Comparison of ENCODE assay signal across 14 cellular contexts in genomic region chr12:100651108-100651507, GRCh38.
DNase-seq lines count a peak whose midpoint lies in the region; TF ChIP-seq lines count a peak whose summit lies in the region.
"Had no signal": no experiment of that assay in that cellular context is flagged by ENCODE, and none has a peak within 500 bp of the region (broad histone marks: within the 10 kb centered on the region; RNA-seq: fewer than 3 reads in every experiment).

No MANE protein-coding gene starts in this region.

- H4K91ac ChIP-seq in trophoblast cell (ENCODE audit: low read depth, low read length) = peak overlapping the region; percentile 5

- H3K36me3 ChIP-seq in GM06990 (ENCODE audit: control insufficient read depth, insufficient read depth, low read length) (no peaks in the 10 kb centered on the region), Loucy (ENCODE audit: insufficient read depth, low read length) (no peaks in the 10 kb centered on the region), endodermal cell (ENCODE audit: control insufficient read depth, insufficient read depth, low read length) (no peaks in the 10 kb centered on the region), trophoblast cell (ENCODE audit: control insufficient read depth in 1 of 2, insufficient read depth in 2 of 2, low read length in 2 of 2) (peaks cover 0 to 2% of the 10 kb centered on the region in 2 experiments)
- H3K36me3 ChIP-seq: right atrium auricular region had no signal

- no peak overlapping the region for H4K8ac ChIP-seq in trophoblast cell (ENCODE audit: low read depth, low read length)

- H3K27ac Mint-ChIP-seq in endodermal cell = no peak overlapping the region
- H3K27ac Mint-ChIP-seq: activated CD8-positive, alpha-beta T cell treated with anti-CD3 and anti-CD28 coated beads, Interleukin-2, amount 10 ng/mL, durations not matched to agents 7 days and 5 days; memory B cell had no signal

- no peak overlapping the region for H4K12ac ChIP-seq in trophoblast cell (ENCODE audit: low read depth, low read length)

- no peak overlapping the region for H3K23ac ChIP-seq in trophoblast cell (ENCODE audit: low read length)

- in situ Hi-C loops in GM13976 (cut with MboI; ENCODE audit: low sequenced_read_pairs, unreplicated experiment) = no loop called here

- no peaks in the 10 kb centered on the region for H3K4me1 ChIP-seq in Loucy (ENCODE audit: insufficient read depth, low read length, poor library complexity, severe bottlenecking)
- no peaks in the 10 kb centered on the region for H3K4me1 ChIP-seq in endodermal cell (ENCODE audit: control insufficient read depth, insufficient read depth, low read length)
- H3K4me1 ChIP-seq in trophoblast cell (ENCODE audit: control insufficient read depth in 1 of 2, insufficient read depth in 2 of 2, low read length in 2 of 2) = peaks cover 0 to 1% of the 10 kb centered on the region in 2 experiments
- H3K4me1 ChIP-seq: right atrium auricular region had no signal

- no peak overlapping the region for H3K18ac ChIP-seq in trophoblast cell (ENCODE audit: low read length)

- H3K4me3 ChIP-seq in GM06990 (replicated peaks; ENCODE audit: low read depth, low read length) = no peak overlapping the region
- H3K4me3 ChIP-seq in Loucy (ENCODE audit: low read length, poor library complexity, severe bottlenecking) = no peak overlapping the region
- H3K4me3 ChIP-seq in endodermal cell (ENCODE audit: low read length) = no peak overlapping the region
- H3K4me3 ChIP-seq in trophoblast cell (ENCODE audit: low read depth, low read length) = no peak overlapping the region
- H3K4me3 ChIP-seq: right atrium auricular region had no signal

- no peaks in the 10 kb centered on the region for H4K20me1 ChIP-seq in Loucy (ENCODE audit: insufficient read depth, low read length, poor library complexity, severe bottlenecking)

- peaks cover 2% of the 10 kb centered on the region for H3K79me1 ChIP-seq in trophoblast cell (ENCODE audit: low read length)

- no peak overlapping the region for H2BK5ac ChIP-seq in trophoblast cell (ENCODE audit: low read depth, low read length, poor library complexity)

- H3K4me3 Mint-ChIP-seq in endodermal cell = no peak overlapping the region
- H3K4me3 Mint-ChIP-seq: activated CD8-positive, alpha-beta T cell treated with anti-CD3 and anti-CD28 coated beads, Interleukin-2, amount 10 ng/mL, durations not matched to agents 7 days and 5 days; memory B cell had no signal

- H2AFZ ChIP-seq in Loucy (ENCODE audit: low read length) (no peak overlapping the region), trophoblast cell (ENCODE audit: insufficient read depth, low read length, poor library complexity) (no peak overlapping the region)

- no peak overlapping the region for H2BK12ac ChIP-seq in trophoblast cell (ENCODE audit: low read length)

- no peaks in the 10 kb centered on the region for H3K27me3 Mint-ChIP-seq in endodermal cell (ENCODE audit: insufficient read depth)

- peaks cover 19% of the 10 kb centered on the region for H3K9me3 Mint-ChIP-seq in endodermal cell

- no peaks in the 10 kb centered on the region for H3K79me2 ChIP-seq in Loucy (ENCODE audit: insufficient read depth, low read length)
- H3K79me2 ChIP-seq in trophoblast cell (ENCODE audit: control insufficient read depth, insufficient read depth, low read length, poor library complexity) = no peaks in the 10 kb centered on the region

- H3K9ac ChIP-seq in Loucy (ENCODE audit: low read depth, low read length, poor library complexity, severe bottlenecking) (no peak overlapping the region), endodermal cell (ENCODE audit: extremely low read depth, low read length, poor library complexity, severe bottlenecking) (no peak overlapping the region), trophoblast cell (ENCODE audit: low read length) (no peak overlapping the region)

- no peak overlapping the region for H3K14ac ChIP-seq in trophoblast cell (ENCODE audit: low read length)

- TF ChIP-seq CTCF in GM06990 (IDR thresholded peaks at IDR 0.05; ENCODE audit: insufficient read depth, low read length, poor library complexity, severe bottlenecking) (peak; percentile 28), Loucy (conservative IDR thresholded peaks at IDR 0.05; ENCODE audit: low read length) (peak; percentile 26; the same call in 1 of the 2 replicates), endodermal cell (conservative IDR thresholded peaks at IDR 0.05) (peak; percentile 59), GM13976 (IDR thresholded peaks at IDR 0.05; ENCODE audit: borderline replicate concordance, control extremely low read depth, extremely low read depth, insufficient read depth, missing control alignments) (no peak)

- 82 to 100% methylated on average over 2 to 3 of the region's 3 CpGs for WGBS in endodermal cell (ENCODE audit: insufficient coverage in 1 of 2, insufficient read length in 1 of 2), 2 experiments
- WGBS in trophoblast cell (ENCODE audit: extremely low coverage, insufficient coverage, insufficient read length) = no CpG with 5 or more reads among the region's 3 CpGs

- H3K9me3 ChIP-seq in Loucy (ENCODE audit: insufficient read depth, low read depth, low read length) (no peaks in the 10 kb centered on the region), endodermal cell (ENCODE audit: control insufficient read depth, low read length) (peaks cover 25% of the 10 kb centered on the region), trophoblast cell (ENCODE audit: insufficient read depth, low read depth, low read length) (no peaks in the 10 kb centered on the region)
- H3K9me3 ChIP-seq: right atrium auricular region had no signal

- no peaks in the 10 kb centered on the region for H3K4me1 Mint-ChIP-seq in endodermal cell
- H3K4me1 Mint-ChIP-seq: memory B cell had no signal

- no peak for DNase-seq in GM06990 (ENCODE audit: extremely low read depth, insufficient read length)
- no peak for DNase-seq in endodermal cell
- DNase-seq in trophoblast cell = no peak
- no peak for DNase-seq in GM13976 (ENCODE audit: low spot score)
- no peak for DNase-seq in DMS 273 (lab: John Stamatoyannopoulos, UW; ENCODE audit: unreplicated experiment)
- no peak for DNase-seq in NCI-H526 (lab: John Stamatoyannopoulos, UW)
- DNase-seq: activated CD8-positive, alpha-beta T cell treated with anti-CD3 and anti-CD28 coated beads, Interleukin-2, amount 10 ng/mL, durations not matched to agents 7 days and 5 days; caudate nucleus; KG1; NCI-H1694; NCI-H446 treated with DMSO at 0.1 percent for 48 hours had no signal

- H3K27me3 ChIP-seq in GM06990 (replicated peaks; ENCODE audit: control insufficient read depth, insufficient read depth, low read length) (no peaks in the 10 kb centered on the region), Loucy (ENCODE audit: insufficient read depth, low read length, poor library complexity, severe bottlenecking) (no peaks in the 10 kb centered on the region), endodermal cell (ENCODE audit: control insufficient read depth, insufficient read depth, low read length, poor library complexity, severe bottlenecking) (no peaks in the 10 kb centered on the region), trophoblast cell (ENCODE audit: insufficient read depth, low read length) (no peaks in the 10 kb centered on the region)
- H3K27me3 ChIP-seq: right atrium auricular region had no signal

- peaks cover 3% of the 10 kb centered on the region for H3K36me3 Mint-ChIP-seq in endodermal cell (ENCODE audit: low read depth)
- H3K36me3 Mint-ChIP-seq: memory B cell had no signal

- no peak overlapping the region for H3K27ac ChIP-seq in endodermal cell (ENCODE audit: low read depth, low read length)
- no peak overlapping the region for H3K27ac ChIP-seq in trophoblast cell (ENCODE audit: low read depth, low read length)
- H3K27ac ChIP-seq: right atrium auricular region had no signal

- H3K9me2 ChIP-seq in Loucy (replicated peaks; ENCODE audit: low read depth, low read length) = no peaks in the 10 kb centered on the region

- H2AK5ac ChIP-seq in trophoblast cell (ENCODE audit: low read length) = no peak overlapping the region

- no peaks in the 10 kb centered on the region for H3F3A ChIP-seq in Loucy (ENCODE audit: low read depth)

- no peak overlapping the region for H3K4me2 ChIP-seq in Loucy (ENCODE audit: low read depth, low read length, poor library complexity, severe bottlenecking)
- no peak overlapping the region for H3K4me2 ChIP-seq in trophoblast cell (ENCODE audit: low read length)

- H2BK120ac ChIP-seq in trophoblast cell (ENCODE audit: insufficient read depth, low read length, poor library complexity) = no peak overlapping the region

- H3K4ac ChIP-seq in trophoblast cell (ENCODE audit: low read depth, low read length) = no peak overlapping the region
